30 cellular contexts compared by ENCODE assay signal in the genomic region with DNA sequence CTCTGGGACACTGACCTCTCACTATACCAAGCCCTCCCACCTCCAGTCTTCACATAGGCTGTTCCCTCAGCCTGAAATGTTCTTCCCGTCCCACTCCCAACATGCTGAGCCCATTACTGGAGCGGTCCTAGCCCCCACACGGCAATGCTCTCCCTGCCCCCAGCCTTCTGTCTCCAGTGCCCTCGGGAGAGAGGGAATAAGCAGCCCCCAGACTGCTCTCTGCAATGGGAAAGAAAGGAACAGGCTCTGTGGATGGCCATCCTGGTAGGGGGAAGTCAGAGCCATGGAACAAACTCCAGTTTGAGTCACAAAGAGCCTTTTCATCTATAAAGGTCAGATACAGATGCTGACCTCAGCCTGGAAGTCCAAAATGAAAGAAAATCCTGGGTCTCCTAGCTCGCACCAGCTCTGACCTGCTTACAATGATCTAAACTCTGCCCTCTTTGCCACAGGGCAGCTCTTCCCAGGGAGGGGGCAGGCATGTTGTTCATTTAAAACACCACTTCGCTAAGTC.
DNase-seq lines count a peak whose midpoint lies in the region; ATAC-seq and TF ChIP-seq lines count a peak whose summit lies in the region.
"Had no signal": no experiment of that assay in that cellular context is flagged by ENCODE, and none has a peak within 500 bp of the region (broad histone marks: within the 10 kb centered on the region; RNA-seq: fewer than 3 reads in every experiment).

No MANE protein-coding gene starts in this region.

- TF ChIP-seq CTCF in brain (conservative IDR thresholded peaks at IDR 0.05) (no peak), neural progenitor cell (IDR thresholded peaks at IDR 0.05) (no peak), thyroid gland (IDR thresholded peaks at IDR 0.05) (no peak), RWPE1 (conservative IDR thresholded peaks at IDR 0.05; ENCODE audit: low read depth) (no peak)

- no peak overlapping the region for H3K27ac ChIP-seq in neural progenitor cell
- peak overlapping the region; percentile 64 to 87 (median 81) for H3K27ac ChIP-seq in thyroid gland
- no peak overlapping the region for H3K27ac ChIP-seq in RWPE1
- H3K27ac ChIP-seq: BLaER1 treated with 17β-estradiol and CSF1 and Interleukin-3, amounts not matched to agents 10 nM and 100 nM; hepatocyte; KMS-11; neutrophil; prostate gland; SJSA1; WERI-Rb-1 had no signal

- H3K36me3 Mint-ChIP-seq in brain (no peaks in the 10 kb centered on the region), neural progenitor cell (peaks cover 3% of the 10 kb centered on the region)
- H3K36me3 Mint-ChIP-seq: activated naive CD8-positive, alpha-beta T cell treated with anti-CD3 and anti-CD28 coated beads, Interleukin-2, amount 10 ng/mL, durations not matched to agents 7 days and 5 days; stimulated activated memory B cell treated with anti-CD40 and anti-IgM and Interleukin-4, amounts not matched to agents 10 μg/mL and 1 μg/mL and 100 μg/mL, for 72 hours had no signal

- H3K27me3 ChIP-seq in neural progenitor cell (peaks cover 19% of the 10 kb centered on the region), thyroid gland (no peaks in the 10 kb centered on the region)
- H3K27me3 ChIP-seq: BLaER1 treated with 17β-estradiol and CSF1 and Interleukin-3, amounts not matched to agents 10 nM and 100 nM; hepatocyte; MG63; SJSA1 had no signal

- intact Hi-C loops in thyroid gland (cut with DNase I): no loop called here

- no peaks in the 10 kb centered on the region for H3K79me2 ChIP-seq in neural progenitor cell (ENCODE audit: low read depth)
- H3K79me2 ChIP-seq: hepatocyte had no signal

- H3K4me1 Mint-ChIP-seq in brain (peaks cover 100% of the 10 kb centered on the region), neural progenitor cell (peaks cover 73% of the 10 kb centered on the region)
- H3K4me1 Mint-ChIP-seq: activated CD4-positive, alpha-beta T cell treated with anti-CD3 and anti-CD28 coated beads, Interleukin-2, amount 10 ng/mL, durations not matched to agents 24 days and 14 days; activated naive CD8-positive, alpha-beta T cell treated with anti-CD3 and anti-CD28 coated beads, Interleukin-2, amount 10 ng/mL, durations not matched to agents 7 days and 5 days; central memory CD8-positive, alpha-beta T cell; stimulated activated memory B cell treated with anti-CD40 and anti-IgM and Interleukin-4, amounts not matched to agents 10 μg/mL and 1 μg/mL and 100 μg/mL, for 72 hours had no signal

- H2AFZ ChIP-seq in neural progenitor cell (replicated peaks): no peak overlapping the region
- H2AFZ ChIP-seq: hepatocyte had no signal

- H3K9me3 ChIP-seq in neural progenitor cell (ENCODE audit: low read depth) (no peaks in the 10 kb centered on the region), thyroid gland (no peaks in the 10 kb centered on the region)
- H3K9me3 ChIP-seq: BLaER1 treated with 17β-estradiol and CSF1 and Interleukin-3, amounts not matched to agents 10 nM and 100 nM; Caco-2; MG63; neutrophil; prostate gland; SJSA1 had no signal

- H3K9me3 Mint-ChIP-seq in brain: peaks cover 0 to 3% (median 0%) of the 10 kb centered on the region in 5 experiments
- peaks cover 2% of the 10 kb centered on the region for H3K9me3 Mint-ChIP-seq in neural progenitor cell
- H3K9me3 Mint-ChIP-seq: activated CD4-positive, alpha-beta T cell treated with anti-CD3 and anti-CD28 coated beads, Interleukin-2, amount 10 ng/mL, durations not matched to agents 24 days and 14 days; activated naive CD8-positive, alpha-beta T cell treated with anti-CD3 and anti-CD28 coated beads, Interleukin-2, amount 10 ng/mL, durations not matched to agents 7 days and 5 days; central memory CD8-positive, alpha-beta T cell; dendritic cell treated with granulocyte-macrophage colony-stimulating factor and Interleukin-4, amounts not matched to agents 40 ng/mL and 50 ng/mL, for 4 days; stimulated activated memory B cell treated with anti-CD40 and anti-IgM and Interleukin-4, amounts not matched to agents 10 μg/mL and 1 μg/mL and 100 μg/mL, for 72 hours had no signal

- POLR2A ChIA-PET in RWPE1 (lab: Yijun Ruan, JAX; ENCODE audit: low non-redundant PET): interaction anchor here (0.6 kb wide), 1 partner anchor 25 kb away, joined by 3 read pairs; no protein-coding TSS in a partner anchor

- ATAC-seq in GM21576 (IDR thresholded peaks at IDR 0.05; ENCODE audit: unreplicated experiment): no peak
- ATAC-seq: HCT116; stimulated activated memory B cell treated with anti-CD40 and anti-IgM and Interleukin-4, amounts not matched to agents 10 μg/mL and 1 μg/mL and 100 μg/mL, for 72 hours had no signal

- H3K9ac ChIP-seq in neural progenitor cell: no peak overlapping the region
- H3K9ac ChIP-seq: KMS-11 had no signal

- peak overlapping the region; percentile 61 to 97 (median 82) for H3K27ac Mint-ChIP-seq in brain
- peak overlapping the region; percentile 87 for H3K27ac Mint-ChIP-seq in neural progenitor cell
- H3K27ac Mint-ChIP-seq: activated CD4-positive, alpha-beta T cell treated with anti-CD3 and anti-CD28 coated beads, Interleukin-2, amount 10 ng/mL, durations not matched to agents 24 days and 14 days; activated naive CD8-positive, alpha-beta T cell treated with anti-CD3 and anti-CD28 coated beads, Interleukin-2, amount 10 ng/mL, durations not matched to agents 7 days and 5 days; dendritic cell treated with granulocyte-macrophage colony-stimulating factor and Interleukin-4, amounts not matched to agents 40 ng/mL and 50 ng/mL, for 4 days; stimulated activated memory B cell treated with anti-CD40 and anti-IgM and Interleukin-4, amounts not matched to agents 10 μg/mL and 1 μg/mL and 100 μg/mL, for 72 hours had no signal

- no peak overlapping the region for H3K4me3 ChIP-seq in neural progenitor cell
- no peak overlapping the region for H3K4me3 ChIP-seq in thyroid gland (replicated peaks in 1 of 3)
- H3K4me3 ChIP-seq: BLaER1 treated with 17β-estradiol and CSF1 and Interleukin-3, amounts not matched to agents 10 nM and 100 nM; hepatocyte; MG63; prostate gland; SJSA1 had no signal

- H3K4me3 Mint-ChIP-seq in brain (peak overlapping the region in 1 of 5 experiments; percentile 48), neural progenitor cell (peak overlapping the region; percentile 71)
- H3K4me3 Mint-ChIP-seq: activated CD4-positive, alpha-beta T cell treated with anti-CD3 and anti-CD28 coated beads, Interleukin-2, amount 10 ng/mL, durations not matched to agents 24 days and 14 days; activated naive CD8-positive, alpha-beta T cell treated with anti-CD3 and anti-CD28 coated beads, Interleukin-2, amount 10 ng/mL, durations not matched to agents 7 days and 5 days; central memory CD8-positive, alpha-beta T cell; dendritic cell treated with granulocyte-macrophage colony-stimulating factor and Interleukin-4, amounts not matched to agents 40 ng/mL and 50 ng/mL, for 4 days; stimulated activated memory B cell treated with anti-CD40 and anti-IgM and Interleukin-4, amounts not matched to agents 10 μg/mL and 1 μg/mL and 100 μg/mL, for 72 hours had no signal

- H3K4me2 ChIP-seq in neural progenitor cell: no peak overlapping the region
- H3K4me2 ChIP-seq: hepatocyte, KMS-11 had no signal

- DNase-seq in epidermal melanocyte (ENCODE audit: insufficient read length, low spot score) (peak; percentile 74), neural progenitor cell (ENCODE audit: low spot score) (no peak), thyroid gland (no peak), RWPE1 (ENCODE audit: low spot score) (no peak)
- no peak for DNase-seq in activated CD4-positive, alpha-beta T cell treated with anti-CD3 and anti-CD28 coated beads, Interleukin-2, amount 50 U/mL, for 48 hours
- DNase-seq: activated CD4-positive, alpha-beta T cell treated with anti-CD3 and anti-CD28 coated beads, Interleukin-2, amount 10 ng/mL, durations not matched to agents 24 days and 14 days; activated gamma-delta T cell; activated naive CD8-positive, alpha-beta T cell treated with anti-CD3 and anti-CD28 coated beads, Interleukin-2, amount 10 ng/mL, durations not matched to agents 7 days and 5 days; activated T-cell treated with anti-CD3 and anti-CD28 coated beads, Interleukin-2, amount 50 U/mL, for 1 hour; Caco-2; DMS53; kidney glomerular epithelial cell; MG63; NCI-H1105; NCI-H187; NCI-H82; RPMI8226; WERI-Rb-1 had no signal

- H3K36me3 ChIP-seq in neural progenitor cell (no peaks in the 10 kb centered on the region), thyroid gland (no peaks in the 10 kb centered on the region)
- H3K36me3 ChIP-seq: MG63, neutrophil, prostate gland, SJSA1, WERI-Rb-1 had no signal

- H3F3A ChIP-seq in neural progenitor cell (ENCODE audit: low read depth): peaks cover 26% of the 10 kb centered on the region

- peaks cover 18% of the 10 kb centered on the region for H4K20me1 ChIP-seq in neural progenitor cell (ENCODE audit: low read depth)

- H3K4me1 ChIP-seq in neural progenitor cell: peaks cover 47% of the 10 kb centered on the region
- peaks cover 75 to 85% of the 10 kb centered on the region in 2 donors for H3K4me1 ChIP-seq in thyroid gland
- H3K4me1 ChIP-seq: Caco-2, prostate gland had no signal

- H3K27me3 Mint-ChIP-seq in brain (peaks cover 3% of the 10 kb centered on the region), neural progenitor cell (ENCODE audit: insufficient read depth, low read depth) (peaks cover 26% of the 10 kb centered on the region)
- H3K27me3 Mint-ChIP-seq: activated CD4-positive, alpha-beta T cell treated with anti-CD3 and anti-CD28 coated beads, Interleukin-2, amount 10 ng/mL, durations not matched to agents 24 days and 14 days; activated naive CD8-positive, alpha-beta T cell treated with anti-CD3 and anti-CD28 coated beads, Interleukin-2, amount 10 ng/mL, durations not matched to agents 7 days and 5 days; central memory CD8-positive, alpha-beta T cell had no signal

- CTCF ChIA-PET in RWPE1 (lab: Yijun Ruan, JAX): interaction anchor here (1.2 kb wide), 1 partner anchor 54 kb away, joined by 5 read pairs; no protein-coding TSS in a partner anchor

- no peak for TF ChIP-seq POLR2A in thyroid gland (IDR thresholded peaks at IDR 0.05)

- 79 to 88% methylated on average over 6 of the region's 6 CpGs for WGBS in thyroid gland, 2 donors

Comparison
In these comparisons a context has a peak if more than half of its experiments do, and no peak if none do; other contexts are left out.
1. H3K27ac ChIP-seq: peak in thyroid gland (3 of 3); none in neural progenitor cell (single experiment) and RWPE1 (single experiment).